ENCODE assay signal across 30 cellular contexts in the genomic region with DNA sequence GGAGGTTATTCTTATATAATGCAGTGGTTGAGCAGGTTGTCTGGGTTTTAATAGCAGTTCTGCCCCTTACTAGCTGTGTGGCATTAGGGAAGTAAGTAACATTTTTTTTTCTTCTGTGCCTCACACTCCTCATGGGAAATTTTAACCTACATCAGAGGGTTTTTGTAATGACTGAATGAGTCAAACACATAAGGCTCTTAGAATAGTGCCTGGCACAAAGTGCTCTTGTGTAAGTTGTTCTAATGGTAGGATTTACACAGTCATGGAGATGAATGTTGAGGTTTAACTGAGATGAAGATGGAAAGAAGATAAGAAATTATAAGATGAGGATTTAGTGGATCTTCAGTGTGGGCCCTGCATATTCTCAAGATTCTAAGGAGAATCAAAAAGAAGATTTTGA.
"Had no signal": no experiment of that assay in that cellular context is flagged by ENCODE, and none has a peak within 500 bp of the region (broad histone marks: within the 10 kb centered on the region; RNA-seq: fewer than 3 reads in every experiment).

No MANE protein-coding gene starts in this region.

- H3K9me3 Mint-ChIP-seq: activated CD4-positive, alpha-beta T cell treated with anti-CD3 and anti-CD28 coated beads, Interleukin-2, amount 10 ng/mL, durations not matched to agents 7 days and 5 days; activated naive CD4-positive, alpha-beta T cell treated with anti-CD3 and anti-CD28 coated beads for 36 hours; activated naive CD4-positive, alpha-beta T cell treated with anti-CD3 and anti-CD28 coated beads, Interleukin-2, amount 50 U/mL, for 72 hours; activated T-cell treated with anti-CD3 and anti-CD28 coated beads, Interleukin-2, amount 50 U/mL, for 24 hours; activated T-helper 1 cell treated with anti-CD3 and anti-CD28 coated beads, Interleukin-12 subunit alpha, Interleukin-12 subunit beta, Interleukin-2, Interleukin-4 antibody, amounts not matched to agents 30 ng/mL and 10 ng/mL and 1 ng/mL, durations not matched to agents 14 hours and 24 hours and 36 hours; central memory CD8-positive, alpha-beta T cell; T-helper 1 cell treated with Interleukin-12 subunit alpha and Interleukin-12 subunit beta and Interleukin-4 antibody, amounts not matched to agents 30 μg/mL and 1 μg/mL, for 36 hours; T-helper 2 cell treated with Interferon-gamma antibody and Interleukin-4, amounts not matched to agents 5 μg/mL and 100 μg/mL, for 36 hours had no signal

- H3K9ac ChIP-seq: SK-N-SH had no signal

- DNase-seq: activated CD4-positive, alpha-beta T cell treated with anti-CD3 and anti-CD28 coated beads, Interleukin-2, amount 10 ng/mL, durations not matched to agents 7 days and 5 days; activated CD4-positive, alpha-beta T cell treated with anti-CD3 and anti-CD28 coated beads, Interleukin-2, amount 50 U/mL, for 48 hours; activated CD8-positive, alpha-beta T cell treated with anti-CD3 and anti-CD28 coated beads, Interleukin-2, amount 10 ng/mL, durations not matched to agents 7 days and 5 days; activated gamma-delta T cell treated with Interleukin-2 at 50 U/mL for 16 hours; activated naive CD4-positive, alpha-beta T cell treated with anti-CD3 and anti-CD28 coated beads for 36 hours; activated T-cell treated with anti-CD3 and anti-CD28 coated beads, Interleukin-2, amount 50 U/mL, for 24 hours; adrenal gland; anterior cingulate cortex; KG1; MM.1S; MV-4-11; NCI-H1092; NCI-H1436 treated with DMSO at 0.1 percent for 48 hours; NCI-H1694 treated with DMSO at 0.1 percent for 48 hours; NCI-H2029; NCI-H2107; NCI-H2171; NCI-H2227 treated with DMSO at 0.1 percent for 48 hours; NCI-H446 treated with DMSO at 0.1 percent for 48 hours; NCI-H524 treated with DMSO at 0.1 percent for 48 hours; SHP77; SJCRH30; SK-N-SH had no signal

- H3K4me1 ChIP-seq: adrenal gland, SJCRH30 had no signal

- H3K36me3 Mint-ChIP-seq: activated naive CD4-positive, alpha-beta T cell treated with anti-CD3 and anti-CD28 coated beads, Interleukin-2, amount 50 U/mL, for 72 hours; brain had no signal

- H3K27me3 ChIP-seq: adrenal gland, SJCRH30 had no signal

- H3K4me3 ChIP-seq: adrenal gland, SJCRH30 had no signal

- ATAC-seq: activated CD8-positive, alpha-beta T cell treated with anti-CD3 and anti-CD28 coated beads, Interleukin-2, amount 10 ng/mL, durations not matched to agents 7 days and 5 days; activated naive CD4-positive, alpha-beta T cell treated with anti-CD3 and anti-CD28 coated beads, Interleukin-2, amount 50 U/mL, for 72 hours; Panc1 had no signal

- H3K4me3 Mint-ChIP-seq: activated CD4-positive, alpha-beta T cell treated with anti-CD3 and anti-CD28 coated beads, Interleukin-2, amount 10 ng/mL, durations not matched to agents 7 days and 5 days; activated CD8-positive, alpha-beta T cell treated with anti-CD3 and anti-CD28 coated beads, Interleukin-2, amount 10 ng/mL, durations not matched to agents 7 days and 5 days; activated naive CD4-positive, alpha-beta T cell treated with anti-CD3 and anti-CD28 coated beads for 36 hours; activated T-cell treated with anti-CD3 and anti-CD28 coated beads, Interleukin-2, amount 50 U/mL, for 24 hours; activated T-helper 1 cell treated with anti-CD3 and anti-CD28 coated beads, Interleukin-12 subunit alpha, Interleukin-12 subunit beta, Interleukin-2, Interleukin-4 antibody, amounts not matched to agents 30 ng/mL and 10 ng/mL and 1 ng/mL, durations not matched to agents 14 hours and 24 hours and 36 hours; brain; central memory CD8-positive, alpha-beta T cell; T-helper 1 cell treated with Interleukin-12 subunit alpha and Interleukin-12 subunit beta and Interleukin-4 antibody, amounts not matched to agents 30 μg/mL and 1 μg/mL, for 36 hours; T-helper 2 cell treated with Interferon-gamma antibody and Interleukin-4, amounts not matched to agents 5 μg/mL and 100 μg/mL, for 36 hours had no signal

- H3K27me3 Mint-ChIP-seq: activated CD4-positive, alpha-beta T cell treated with anti-CD3 and anti-CD28 coated beads, Interleukin-2, amount 10 ng/mL, durations not matched to agents 7 days and 5 days; activated T-cell treated with anti-CD3 and anti-CD28 coated beads, Interleukin-2, amount 50 U/mL, for 24 hours; brain; central memory CD8-positive, alpha-beta T cell had no signal

- H3K27ac ChIP-seq: adrenal gland, SJCRH30 had no signal

- H3K27ac Mint-ChIP-seq: activated CD4-positive, alpha-beta T cell treated with anti-CD3 and anti-CD28 coated beads, Interleukin-2, amount 10 ng/mL, durations not matched to agents 7 days and 5 days; activated CD8-positive, alpha-beta T cell treated with anti-CD3 and anti-CD28 coated beads, Interleukin-2, amount 10 ng/mL, durations not matched to agents 7 days and 5 days; activated naive CD4-positive, alpha-beta T cell treated with anti-CD3 and anti-CD28 coated beads for 36 hours; activated naive CD4-positive, alpha-beta T cell treated with anti-CD3 and anti-CD28 coated beads, Interleukin-2, amount 50 U/mL, for 72 hours; activated T-cell treated with anti-CD3 and anti-CD28 coated beads, Interleukin-2, amount 50 U/mL, for 24 hours; activated T-helper 1 cell treated with anti-CD3 and anti-CD28 coated beads, Interleukin-12 subunit alpha, Interleukin-12 subunit beta, Interleukin-2, Interleukin-4 antibody, amounts not matched to agents 30 ng/mL and 10 ng/mL and 1 ng/mL, durations not matched to agents 14 hours and 24 hours and 36 hours; brain; T-helper 1 cell treated with Interleukin-12 subunit alpha and Interleukin-12 subunit beta and Interleukin-4 antibody, amounts not matched to agents 30 μg/mL and 1 μg/mL, for 36 hours; T-helper 2 cell treated with Interferon-gamma antibody and Interleukin-4, amounts not matched to agents 5 μg/mL and 100 μg/mL, for 36 hours had no signal

- H3K4me2 ChIP-seq: SK-N-SH had no signal

- H3K36me3 ChIP-seq: adrenal gland, SJCRH30 had no signal

- H3K4me1 Mint-ChIP-seq: activated CD4-positive, alpha-beta T cell treated with anti-CD3 and anti-CD28 coated beads, Interleukin-2, amount 10 ng/mL, durations not matched to agents 7 days and 5 days; brain; central memory CD8-positive, alpha-beta T cell had no signal

- H3K9me3 ChIP-seq: adrenal gland, SJCRH30, SK-N-SH had no signal
